1 cellular context compared by ENCODE assay signal in genomic region chr12:51959921-51960320, GRCh38.
TF ChIP-seq lines count a peak whose summit lies in the region.

No MANE protein-coding gene starts in this region.

TF ChIP-seq in HepG2, 621 proteins besides CTCF, POLR2A, EP300 and RAD21:
- TF ChIP-seq ZNF234 (CRISPR knock-in tag; conservative IDR thresholded peaks at IDR 0.05) (no peak), ZNF121 (CRISPR knock-in tag; IDR thresholded peaks at IDR 0.05) (peak; percentile 87), ZNF770 (CRISPR knock-in tag; IDR thresholded peaks at IDR 0.05) (peak; percentile 80; the same call in 1 of the 2 replicates), ZNF687 (CRISPR knock-in tag; IDR thresholded peaks at IDR 0.05) (no peak), ARID5B (CRISPR knock-in tag; IDR thresholded peaks at IDR 0.05) (0 out of 2 replicates have a peak, but pooled peaks have one; percentile 14), ZNF292 (CRISPR knock-in tag; IDR thresholded peaks at IDR 0.05; ENCODE audit: borderline replicate concordance, low read depth) (0 out of 2 replicates have a peak, but pooled peaks have one; percentile 32), STAT5B (CRISPR knock-in tag; IDR thresholded peaks at IDR 0.05) (no peak), HNF4A (CRISPR knock-in tag; IDR thresholded peaks at IDR 0.05) (peak; percentile 61), SALL1 (CRISPR knock-in tag; IDR thresholded peaks at IDR 0.05) (0 out of 2 replicates have a peak, but pooled peaks have one; percentile 12), ZNF644 (CRISPR knock-in tag; IDR thresholded peaks at IDR 0.05; ENCODE audit: low read depth) (0 out of 2 replicates have a peak, but pooled peaks have one; percentile 29)
